In genomic region chr3:142595951-142596725, GRCh38 we compare ENCODE assay signal across 8 cellular contexts. TPM values are rescaled to one million over a fixed set of nuclear protein-coding genes. Genes with fewer than 3 reads are reported as not detected.
DNase-seq lines count a peak whose midpoint lies in the region; ATAC-seq and TF ChIP-seq lines count a peak whose summit lies in the region.

Gene PLS1 (plus strand): TSS chr3:142596393. CDS start chr3:142664238, 67,845 bp downstream.

- TF ChIP-seq CTCF in chondrocyte (IDR thresholded peaks at IDR 0.05), result peak; percentile 20

- peak within 1 kb of the TSS; percentile 90 for H3K27ac Mint-ChIP-seq in chondrocyte (ENCODE audit: unreplicated experiment)

- peak within 1 kb of the TSS; percentile 94 for H3K4me3 Mint-ChIP-seq in chondrocyte (ENCODE audit: unreplicated experiment)

- no peaks in the 10 kb centered on the region for H3K36me3 Mint-ChIP-seq in chondrocyte (ENCODE audit: low read depth)

- ATAC-seq in GM19023 (IDR thresholded peaks at IDR 0.05; ENCODE audit: unreplicated experiment) (peak; percentile 90), HG03175 (IDR thresholded peaks at IDR 0.05; ENCODE audit: unreplicated experiment) (peak; percentile 85)

- H3K4me1 Mint-ChIP-seq in chondrocyte (ENCODE audit: low read depth), result peaks cover 20% of the 10 kb centered on the region

- no peaks in the 10 kb centered on the region for H3K9me3 Mint-ChIP-seq in chondrocyte (ENCODE audit: low read depth)

- DNase-seq in AG20443 (ENCODE audit: low spot score), result peak; percentile 97
- DNase-seq in NCI-H226, result peak; percentile 78
- DNase-seq in activated CD4-positive, CD25-positive, alpha-beta regulatory T cell treated with anti-CD3 and anti-CD28 coated beads, Interleukin-2, amount 50 U/mL, for 72 hours, result peak; percentile 89
- no peak for DNase-seq in chondrocyte (ENCODE audit: low spot score)
- DNase-seq in kidney tubule cell (ENCODE audit: low spot score), result peak; percentile 95
- DNase-seq in stimulated activated CD4-positive, alpha-beta T cell treated with anti-CD3 and anti-CD28 coated beads, Interleukin-1b, Interleukin-23, amount 100 ng/mL, for 24 hours (ENCODE audit: low read depth in 4 of 4, low spot score in 1 of 4), result peak; percentile 71 to 80 (median 74)

- H3K27me3 Mint-ChIP-seq in chondrocyte (ENCODE audit: low read depth), result peaks cover 2% of the 10 kb centered on the region

RNA-seq across cellular contexts. Expression of gene PLS1, which starts in this region (rescaled TPM):
- 2.0 to 2.5 TPM (median 2.4 TPM) in 3 replicates for total RNA-seq in chondrocyte
